In genomic region chr7:921071-921461, GRCh38 we compare ENCODE assay signal across 13 cellular contexts. TPM values are rescaled to one million over a fixed set of nuclear protein-coding genes. Genes with fewer than 3 reads are reported as not detected.
DNase-seq lines count a peak whose midpoint lies in the region; ATAC-seq and TF ChIP-seq lines count a peak whose summit lies in the region.
"Had no signal": no experiment of that assay in that cellular context is flagged by ENCODE, and none has a peak within 500 bp of the region (broad histone marks: within the 10 kb centered on the region; RNA-seq: fewer than 3 reads in every experiment).

No MANE protein-coding gene starts in this region.

- H3K36me3 ChIP-seq in mucosa of rectum (ENCODE audit: control insufficient read depth in 2 of 2, insufficient read depth in 2 of 2, low read length in 2 of 2) (peaks cover 0 to 2% of the 10 kb centered on the region in 2 donors), upper lobe of right lung (no peaks in the 10 kb centered on the region), osteoblast (ENCODE audit: insufficient read depth, low read length) (no peaks in the 10 kb centered on the region), mammary epithelial cell (ENCODE audit: insufficient read depth, low read length) (no peaks in the 10 kb centered on the region)

- peak overlapping the region; percentile 76 for H3K4me3 Mint-ChIP-seq in activated naive CD8-positive, alpha-beta T cell

- H3K4me1 ChIP-seq in mucosa of rectum (ENCODE audit: control insufficient read depth in 2 of 2, insufficient read depth in 2 of 2, low read length in 2 of 2) (peaks cover 59 to 60% of the 10 kb centered on the region in 2 donors), upper lobe of right lung (peaks cover 7% of the 10 kb centered on the region), osteoblast (ENCODE audit: insufficient read depth, low read length) (peaks cover 4% of the 10 kb centered on the region), mammary epithelial cell (ENCODE audit: insufficient read depth, low read length) (peaks cover 8% of the 10 kb centered on the region)
- H3K4me1 ChIP-seq: parathyroid adenoma had no signal

- CTCF ChIA-PET in mammary epithelial cell (lab: Charles Lee; ENCODE audit: low non-redundant PET) = no interaction called here

- H3K9ac ChIP-seq in mucosa of rectum (ENCODE audit: low read depth in 1 of 2, low read length in 2 of 2) (peak overlapping the region in 1 of 2 donors; percentile 67), mammary epithelial cell (ENCODE audit: insufficient read depth, low read length) (no peak overlapping the region)
- H3K9ac ChIP-seq: parathyroid adenoma had no signal

- H3K4me1 Mint-ChIP-seq in activated naive CD8-positive, alpha-beta T cell (ENCODE audit: low read depth) = peaks cover 35% of the 10 kb centered on the region

- H3K79me2 ChIP-seq in osteoblast (ENCODE audit: insufficient read depth, low read length) = no peaks in the 10 kb centered on the region
- H3K79me2 ChIP-seq in mammary epithelial cell (ENCODE audit: insufficient read depth, low read length) = no peaks in the 10 kb centered on the region
- H3K79me2 ChIP-seq: parathyroid adenoma had no signal

- DNase-seq in stimulated activated CD4-positive, alpha-beta T cell treated with anti-CD3 and anti-CD28 coated beads, Interleukin-4, amount 100 ng/mL, for 1 hour = peak; percentile 1
- DNase-seq in stimulated activated CD4-positive, alpha-beta T cell treated with anti-CD3 and anti-CD28 coated beads, Interleukin-15, amount 100 ng/mL, for 24 hours = no peak
- peak; percentile 31 for DNase-seq in upper lobe of right lung
- no peak for DNase-seq in osteoblast (ENCODE audit: insufficient read length, low spot score, missing footprints)
- no peak for DNase-seq in UCSD-AML1 (lab: John Stamatoyannopoulos, UW; ENCODE audit: unreplicated experiment)
- DNase-seq in mammary epithelial cell = no peak
- DNase-seq: mesenchymal stem cell; NCI-H1048; NCI-H2171; NK-92 treated with Interleukin-12 subunit alpha and Interleukin-12 subunit beta, amount 100 ng/mL, for 24 hours had no signal

- no peaks in the 10 kb centered on the region for H3K27me3 ChIP-seq in mucosa of rectum (ENCODE audit: control insufficient read depth in 2 of 2, insufficient read depth in 2 of 2, low read length in 2 of 2)
- H3K27me3 ChIP-seq in upper lobe of right lung = no peaks in the 10 kb centered on the region
- H3K27me3 ChIP-seq in osteoblast (ENCODE audit: insufficient read depth, low read length) = peaks cover 5% of the 10 kb centered on the region
- H3K27me3 ChIP-seq in mammary epithelial cell (ENCODE audit: insufficient read depth, low read length) = no peaks in the 10 kb centered on the region

- no peak for TF ChIP-seq CTCF in upper lobe of right lung (IDR thresholded peaks at IDR 0.05)
- no peak for TF ChIP-seq CTCF in osteoblast (IDR thresholded peaks at IDR 0.05; ENCODE audit: extremely low read depth, low read depth, low read length)
- TF ChIP-seq CTCF in mammary epithelial cell (conservative IDR thresholded peaks at IDR 0.05 in 1 of 2, IDR thresholded peaks at IDR 0.05 in 1 of 2; ENCODE audit: extremely low read depth in 1 of 2, insufficient read depth in 1 of 2, low read depth in 1 of 2, low read length in 2 of 2) = no peak

- no TSS peak for BruUV-seq in mammary epithelial cell (replicated peaks; lab: Mats Ljungman, UMichigan)

- in situ Hi-C loops in mammary epithelial cell (cut with MboI; ENCODE audit: low sequenced_read_pairs in 2 of 2) = no loop called here

- intact Hi-C loops in upper lobe of right lung (cut with DNase I) (no loop called here), mammary epithelial cell (cut with micrococcal nuclease) (no loop called here)

- peak overlapping the region; percentile 90 for H3K27ac Mint-ChIP-seq in activated naive CD8-positive, alpha-beta T cell

- WGBS in mammary epithelial cell (ENCODE audit: low coverage, missing lambda C conversion rate) = 98% methylated on average over 7 of the region's 15 CpGs

- H4K20me1 ChIP-seq in osteoblast (ENCODE audit: insufficient read depth, low read length) (no peaks in the 10 kb centered on the region), mammary epithelial cell (ENCODE audit: insufficient read depth, low read length) (no peaks in the 10 kb centered on the region)

- H3K4me3 ChIP-seq in mucosa of rectum (ENCODE audit: low read length in 2 of 2) (peak overlapping the region in 1 of 2 donors; percentile 57), upper lobe of right lung (no peak overlapping the region), osteoblast (ENCODE audit: insufficient read depth, low read length) (no peak overlapping the region), mammary epithelial cell (replicated peaks in 1 of 3; ENCODE audit: insufficient read depth in 1 of 3, low read depth in 2 of 3, low read length in 3 of 3) (no peak overlapping the region)

- H3K36me3 Mint-ChIP-seq in activated naive CD8-positive, alpha-beta T cell = no peaks in the 10 kb centered on the region

- H3K9me3 ChIP-seq in mucosa of rectum (ENCODE audit: control insufficient read depth in 2 of 2, low read length in 2 of 2) (no peaks in the 10 kb centered on the region), upper lobe of right lung (no peaks in the 10 kb centered on the region), osteoblast (ENCODE audit: low read depth, low read length) (no peaks in the 10 kb centered on the region), mammary epithelial cell (replicated peaks; ENCODE audit: insufficient read depth, low read length) (no peaks in the 10 kb centered on the region)

- H3K27ac ChIP-seq in mucosa of rectum (ENCODE audit: low read depth in 2 of 2, low read length in 2 of 2) (peak overlapping the region; percentile 80 to 97), upper lobe of right lung (no peak overlapping the region), osteoblast (ENCODE audit: low read depth, low read length) (no peak overlapping the region), mammary epithelial cell (ENCODE audit: insufficient read depth, low read depth, low read length) (no peak overlapping the region)
- H3K27ac ChIP-seq: parathyroid adenoma had no signal

- H3K4me2 ChIP-seq in osteoblast (ENCODE audit: insufficient read depth, low read length) = no peak overlapping the region
- no peak overlapping the region for H3K4me2 ChIP-seq in mammary epithelial cell (ENCODE audit: insufficient read depth, low read depth, low read length)

- H2AFZ ChIP-seq in osteoblast (ENCODE audit: low read length) (no peak overlapping the region), mammary epithelial cell (ENCODE audit: low read depth, low read length) (no peak overlapping the region)
- H2AFZ ChIP-seq: parathyroid adenoma had no signal

- H3K27me3 Mint-ChIP-seq in activated naive CD8-positive, alpha-beta T cell = no peaks in the 10 kb centered on the region

- ATAC-seq in upper lobe of right lung = no peak

- no peaks in the 10 kb centered on the region for H3K9me3 Mint-ChIP-seq in activated naive CD8-positive, alpha-beta T cell (ENCODE audit: low read depth)

- dilution Hi-C loops in mammary epithelial cell (cut with HindIII; ENCODE audit: low sequenced_read_pairs) = no loop called here

RNA-seq across cellular contexts. Expression of gene ADAP1, which starts 33.4 kb away (rescaled TPM):
- 30.7 TPM for total RNA-seq in upper lobe of right lung
- 0.59 and 2.2 TPM in 2 replicates for total RNA-seq in osteoblast
- 10 to 100 TPM; 11.0 to 21.4 TPM for total RNA-seq in mammary epithelial cell
- 9.3 TPM for polyA plus RNA-seq in mammary epithelial cell
- 31.4 TPM for polyA minus RNA-seq in mammary epithelial cell

RNA-seq across cellular contexts. Expression of gene GET4, which starts 44.7 kb away (rescaled TPM):
- total RNA-seq in upper lobe of right lung = 35.1 TPM
- 17.7 and 18.9 TPM in 2 replicates for total RNA-seq in osteoblast
- total RNA-seq in mammary epithelial cell = 10 to 100 TPM; 26.0 to 40.8 TPM
- polyA plus RNA-seq in mammary epithelial cell = 28.5 TPM
- polyA minus RNA-seq in mammary epithelial cell = 24.8 TPM

RNA-seq across cellular contexts. Expression of gene COX19, which starts 54.3 kb away (rescaled TPM):
- 9.4 TPM for total RNA-seq in upper lobe of right lung
- total RNA-seq in osteoblast = 10.9 and 13.0 TPM in 2 replicates
- 10 to 100 TPM; 11.2 to 15.9 TPM for total RNA-seq in mammary epithelial cell
- polyA plus RNA-seq in mammary epithelial cell = 4.5 TPM
- 1.9 TPM for polyA minus RNA-seq in mammary epithelial cell

Comparison
In these comparisons a context has a peak if more than half of its experiments do, and no peak if none do; other contexts are left out.
1. DNase-seq: peak in stimulated activated CD4-positive, alpha-beta T cell treated with anti-CD3 and anti-CD28 coated beads, Interleukin-4, amount 100 ng/mL, for 1 hour (single experiment) and upper lobe of right lung (single experiment); none in stimulated activated CD4-positive, alpha-beta T cell treated with anti-CD3 and anti-CD28 coated beads, Interleukin-15, amount 100 ng/mL, for 24 hours (single experiment), osteoblast (single experiment), UCSD-AML1 (single experiment) and mammary epithelial cell (single experiment).
2. H3K27ac ChIP-seq: peak in mucosa of rectum (2 of 2); none in upper lobe of right lung (single experiment), osteoblast (single experiment) and mammary epithelial cell (single experiment).